In genomic region chr15:40110866-40111550, GRCh38 we compare ENCODE assay signal across 1 cellular context.
TF ChIP-seq lines count a peak whose summit lies in the region.

No MANE protein-coding gene starts in this region.

TF ChIP-seq in HepG2, 621 proteins besides CTCF, POLR2A, EP300 and RAD21:
- TF ChIP-seq PRDM15 (CRISPR knock-in tag; IDR thresholded peaks at IDR 0.05) (peak; percentile 95), ZMYM3 (CRISPR knock-in tag; IDR thresholded peaks at IDR 0.05) (peak; percentile 24; the same call in 1 of the 2 replicates), ZNF460 (CRISPR knock-in tag; IDR thresholded peaks at IDR 0.05; ENCODE audit: borderline replicate concordance) (peak; percentile 79; the same call in 1 of the 2 replicates), RBM39 (IDR thresholded peaks at IDR 0.05; ENCODE audit: low read depth, low read length, poor library complexity, severe bottlenecking) (no peak), CREB1 (IDR thresholded peaks at IDR 0.05) (no peak), CREB1 (CRISPR knock-in tag; IDR thresholded peaks at IDR 0.05) (no peak), ZNF770 (CRISPR knock-in tag; IDR thresholded peaks at IDR 0.05) (peak; percentile 81)
